26 cellular contexts compared by ENCODE assay signal in the genomic region with DNA sequence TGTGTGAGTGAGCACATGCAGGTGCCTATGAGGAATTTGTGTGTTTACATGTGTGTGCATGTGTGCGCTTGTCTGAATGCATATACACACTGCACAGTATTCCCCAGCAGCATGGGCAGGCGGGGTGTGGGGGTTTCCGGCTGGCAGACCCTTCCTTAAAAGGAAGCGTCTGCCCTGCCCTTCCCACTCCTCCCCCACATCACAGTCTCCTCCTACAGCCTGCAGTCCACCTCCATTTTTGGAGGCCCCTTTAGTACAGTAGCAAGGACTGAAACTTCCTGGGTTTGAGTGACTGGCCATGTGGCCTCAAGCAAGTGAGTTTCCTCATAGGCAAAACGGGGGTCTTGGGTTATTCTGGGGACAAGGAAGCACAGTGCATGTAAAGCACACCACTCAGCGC.
DNase-seq lines count a peak whose midpoint lies in the region; ATAC-seq, FAIRE-seq and TF ChIP-seq lines count a peak whose summit lies in the region.
"Had no signal": no experiment of that assay in that cellular context is flagged by ENCODE, and none has a peak within 500 bp of the region (broad histone marks: within the 10 kb centered on the region; RNA-seq: fewer than 3 reads in every experiment).

No MANE protein-coding gene starts in this region.

- no peak overlapping the region for H3K23ac ChIP-seq in H1 (ENCODE audit: insufficient read length)

- H2BK20ac ChIP-seq in H1 (ENCODE audit: low read length): no peak overlapping the region

- H2AK5ac ChIP-seq in H1 (ENCODE audit: low read depth, low read length): no peak overlapping the region

- H3K18ac ChIP-seq in H1 (ENCODE audit: extremely low read depth, low read length): peak overlapping the region; percentile 25

- no peak overlapping the region for H3K4ac ChIP-seq in H1 (replicated peaks; ENCODE audit: insufficient read length, low read depth, low read length)

- TF ChIP-seq CTCF in HEK293 (tag by site-specific recombination; IDR thresholded peaks at IDR 0.05) (no peak), H1 (IDR thresholded peaks at IDR 0.05; ENCODE audit: control extremely low read depth in 1 of 3, insufficient read depth in 1 of 3, low read depth in 1 of 3, low read length in 3 of 3) (no peak), neural progenitor cell (IDR thresholded peaks at IDR 0.05) (no peak)

- no peak overlapping the region for H2BK120ac ChIP-seq in H1 (replicated peaks; ENCODE audit: low read depth, low read length)

- H4K5ac ChIP-seq in H1 (ENCODE audit: insufficient read length, low read depth, low read length): no peak overlapping the region

- no peak for TF ChIP-seq RAD21 in H1 (IDR thresholded peaks at IDR 0.05 in 1 of 2, conservative IDR thresholded peaks at IDR 0.05 in 1 of 2; ENCODE audit: low read depth in 2 of 2, low read length in 2 of 2)

- H2AFZ ChIP-seq in H1 (ENCODE audit: low read length): peak overlapping the region; percentile 4; the same call in 1 of the 2 replicates
- H2AFZ ChIP-seq in neural progenitor cell (replicated peaks): peak overlapping the region; percentile 57

- H2BK12ac ChIP-seq in H1 (ENCODE audit: low read depth, low read length): peak overlapping the region; percentile 35; the same call in 1 of the 2 replicates

- peak overlapping the region in 7 of 11 experiments; percentile 9 to 40 (median 33); a peak in 11 of 22 replicates for H3K4me2 ChIP-seq in BLaER1 treated with 17β-estradiol and CSF1 and Interleukin-3, amounts not matched to agents 10 nM and 100 nM
- H3K4me2 ChIP-seq in H1 (ENCODE audit: insufficient read depth in 1 of 2, low read depth in 2 of 2, low read length in 2 of 2) (no peak overlapping the region), neural progenitor cell (no peak overlapping the region)
- H3K4me2 ChIP-seq: A549, KMS-11 had no signal

- no peak overlapping the region for H4K8ac ChIP-seq in H1 (ENCODE audit: extremely low read depth, insufficient read depth, low read length)

- H3K79me2 ChIP-seq in H1 (ENCODE audit: control insufficient read depth in 1 of 2, insufficient read depth in 2 of 2, low read length in 2 of 2): no peaks in the 10 kb centered on the region
- no peaks in the 10 kb centered on the region for H3K79me2 ChIP-seq in neural progenitor cell (ENCODE audit: low read depth)

- no peak for DNase-seq in H1 (ENCODE audit: low read depth in 1 of 2, low spot score in 2 of 2)
- DNase-seq in neural progenitor cell (ENCODE audit: low spot score): no peak
- DNase-seq in OCI-M2 (lab: John Stamatoyannopoulos, UW; ENCODE audit: unreplicated experiment): no peak
- DNase-seq in NCI-H1417 treated with DMSO at 0.1 percent for 48 hours (lab: John Stamatoyannopoulos, UW): no peak
- DNase-seq: AML-193; Caco-2; CD8-positive, alpha-beta T cell; NCI-H1048; NCI-H1417; NCI-H1694 treated with DMSO at 0.1 percent for 48 hours; NCI-H2081 treated with DMSO at 0.1 percent for 48 hours; NCI-H2171; NCI-H226; NCI-H510A; NCI-H69; Peyer's patch; SHP77 treated with DMSO at 0.1 percent for 48 hours had no signal

- H3K4me3 ChIP-seq in BLaER1 treated with 17β-estradiol and CSF1 and Interleukin-3, amounts not matched to agents 10 nM and 100 nM: no peak overlapping the region
- H3K4me3 ChIP-seq in HEK293 (ENCODE audit: low read depth, low read length) (no peak overlapping the region), H1 (ENCODE audit: extremely low read depth in 1 of 4, insufficient read depth in 2 of 4, low read depth in 3 of 4, low read length in 4 of 4) (no peak overlapping the region), neural progenitor cell (no peak overlapping the region)
- H3K4me3 ChIP-seq: A549, HAP-1, Peyer's patch had no signal

- H3K9ac ChIP-seq in BLaER1 treated with 17β-estradiol and CSF1 and Interleukin-3, amounts not matched to agents 10 nM and 100 nM: no peak overlapping the region
- H3K9ac ChIP-seq in H1 (replicated peaks in 1 of 4; ENCODE audit: extremely low read depth in 1 of 4, low read depth in 3 of 4, low read length in 3 of 4): no peak overlapping the region
- H3K9ac ChIP-seq in neural progenitor cell: no peak overlapping the region
- H3K9ac ChIP-seq: KMS-11 had no signal

- WGBS in H1 (ENCODE audit: extremely low coverage in 1 of 2, insufficient coverage in 1 of 2, insufficient read length in 1 of 2, insufficient replicate concordance in 2 of 2, low coverage in 1 of 2, low lambda C conversion rate in 2 of 2, missing lambda C conversion rate in 1 of 2), 2 experiments: 67% methylated on average over 6 of the region's 6 CpGs; no CpG with 5 or more reads in 1 of the 2 experiments

- no peaks in the 10 kb centered on the region for H3K36me3 ChIP-seq in BLaER1 treated with 17β-estradiol and CSF1 and Interleukin-3, amounts not matched to agents 10 nM and 100 nM
- H3K36me3 ChIP-seq in HEK293 (ENCODE audit: control insufficient read depth in 2 of 2, insufficient read depth in 1 of 2, low read length in 2 of 2) (no peaks in the 10 kb centered on the region), H1 (ENCODE audit: control insufficient read depth in 2 of 4, insufficient read depth in 4 of 4, low read length in 3 of 4) (no peaks in the 10 kb centered on the region), neural progenitor cell (no peaks in the 10 kb centered on the region)
- H3K36me3 ChIP-seq: HAP-1, Peyer's patch had no signal

- H3K9me3 ChIP-seq in BLaER1 treated with 17β-estradiol and CSF1 and Interleukin-3, amounts not matched to agents 10 nM and 100 nM (replicated peaks in 1 of 11): no peaks in the 10 kb centered on the region
- no peaks in the 10 kb centered on the region for H3K9me3 ChIP-seq in HEK293 (ENCODE audit: control insufficient read depth, insufficient read depth, low read depth, low read length)
- H3K9me3 ChIP-seq in H1 (ENCODE audit: insufficient read depth in 2 of 2, low read depth in 1 of 2, low read length in 1 of 2): no peaks in the 10 kb centered on the region
- no peaks in the 10 kb centered on the region for H3K9me3 ChIP-seq in neural progenitor cell (ENCODE audit: low read depth)
- H3K9me3 ChIP-seq: A549, Caco-2, HAP-1, Peyer's patch had no signal

- H3K4me1 Mint-ChIP-seq in neural progenitor cell: peaks cover 6% of the 10 kb centered on the region

- H3K27ac ChIP-seq in BLaER1 treated with 17β-estradiol and CSF1 and Interleukin-3, amounts not matched to agents 10 nM and 100 nM: no peak overlapping the region
- no peak overlapping the region for H3K27ac ChIP-seq in HEK293 (ENCODE audit: extremely low read depth, low read depth, low read length)
- H3K27ac ChIP-seq in H1 (ENCODE audit: low read depth, low read length): no peak overlapping the region
- no peak overlapping the region for H3K27ac ChIP-seq in neural progenitor cell
- H3K27ac ChIP-seq: A549, C4-2B, KMS-11, Peyer's patch had no signal

- CTCF ChIA-PET in HEK293 (lab: Yijun Ruan, JAX): interaction anchor here (0.8 to 1.8 kb wide), 6 partner anchors 10 to 224 kb away, joined by 3 to 7 read pairs (median 4); no protein-coding TSS in a partner anchor
- CTCF ChIA-PET in H1 (lab: Charles Lee; ENCODE audit: partially characterized antibody): interaction anchor here (0.9 to 2.0 kb wide), 9 partner anchors 8 to 177 kb away, joined by 3 to 6 read pairs (median 3); no protein-coding TSS in a partner anchor

- ATAC-seq in GM21737 (IDR thresholded peaks at IDR 0.05; ENCODE audit: unreplicated experiment) (no peak), GM21529 (IDR thresholded peaks at IDR 0.05; ENCODE audit: unreplicated experiment) (no peak)
- ATAC-seq: A549; CD8-positive, alpha-beta T cell had no signal

- no peak overlapping the region for H3K4me3 Mint-ChIP-seq in neural progenitor cell
- H3K4me3 Mint-ChIP-seq: CD8-positive, alpha-beta T cell had no signal

- peak overlapping the region; percentile 19; the same call in 1 of the 2 replicates for H2BK15ac ChIP-seq in H1 (ENCODE audit: low read length)

- H4K91ac ChIP-seq in H1 (replicated peaks; ENCODE audit: insufficient read length, low read length): no peak overlapping the region

- H3K14ac ChIP-seq in H1 (ENCODE audit: insufficient read length): no peak overlapping the region

- H3K23me2 ChIP-seq in H1 (ENCODE audit: low read depth, low read length): no peaks in the 10 kb centered on the region

- H3K56ac ChIP-seq in H1 (replicated peaks; ENCODE audit: insufficient read length, low read depth, low read length): no peak overlapping the region

- no peaks in the 10 kb centered on the region for H3K79me1 ChIP-seq in H1 (ENCODE audit: low read depth, low read length)

- peak overlapping the region; percentile 68; the same call in 1 of the 2 replicates for H2BK5ac ChIP-seq in H1 (ENCODE audit: low read depth, low read length)

- no peak for FAIRE-seq in H1 (lab: Jason Lieb, UNC)
- FAIRE-seq: A549, G401.6 had no signal

- peaks cover 0 to 6% (median 0%) of the 10 kb centered on the region in 11 experiments; a peak in 1 of 22 replicates for H4K20me1 ChIP-seq in BLaER1 treated with 17β-estradiol and CSF1 and Interleukin-3, amounts not matched to agents 10 nM and 100 nM
- H4K20me1 ChIP-seq in H1 (replicated peaks in 1 of 2; ENCODE audit: control insufficient read depth in 1 of 2, insufficient read depth in 2 of 2, low read length in 2 of 2) (no peaks in the 10 kb centered on the region), neural progenitor cell (ENCODE audit: low read depth) (no peaks in the 10 kb centered on the region)

- no peaks in the 10 kb centered on the region for H3K9me3 Mint-ChIP-seq in neural progenitor cell
- H3K9me3 Mint-ChIP-seq: CD8-positive, alpha-beta T cell had no signal

- peaks cover 11% of the 10 kb centered on the region for H3K27me3 Mint-ChIP-seq in neural progenitor cell (ENCODE audit: insufficient read depth, low read depth)

- H3K27ac Mint-ChIP-seq in neural progenitor cell: no peak overlapping the region
- H3K27ac Mint-ChIP-seq: CD8-positive, alpha-beta T cell had no signal

- TF ChIP-seq EP300 in H1 (IDR thresholded peaks at IDR 0.05; ENCODE audit: borderline replicate concordance in 1 of 2, low read depth in 2 of 2, low read length in 2 of 2): no peak

- H3K27me3 ChIP-seq in BLaER1 treated with 17β-estradiol and CSF1 and Interleukin-3, amounts not matched to agents 10 nM and 100 nM: no peaks in the 10 kb centered on the region
- no peaks in the 10 kb centered on the region for H3K27me3 ChIP-seq in H1 (replicated peaks in 1 of 4; ENCODE audit: control insufficient read depth in 3 of 4, extremely low read depth in 1 of 4, insufficient read depth in 3 of 4, low read length in 3 of 4)
- no peaks in the 10 kb centered on the region for H3K27me3 ChIP-seq in neural progenitor cell
- H3K27me3 ChIP-seq: Peyer's patch had no signal

- H3K36me3 Mint-ChIP-seq in neural progenitor cell: no peaks in the 10 kb centered on the region
- H3K36me3 Mint-ChIP-seq: CD8-positive, alpha-beta T cell had no signal

- no peaks in the 10 kb centered on the region for H3F3A ChIP-seq in neural progenitor cell (ENCODE audit: low read depth)

- POLR2A ChIA-PET in HEK293 (lab: Yijun Ruan, JAX) (no interaction called here), H1 (lab: Charles Lee; ENCODE audit: partially characterized antibody) (interaction anchor here (0.6 to 1.1 kb wide), 2 partner anchors 11 to 128 kb away, joined by 3 to 4 read pairs; no protein-coding TSS in a partner anchor)

- TF ChIP-seq POLR2A in H1 (IDR thresholded peaks at IDR 0.05; ENCODE audit: control extremely low read depth in 1 of 2, low read depth in 2 of 2, low read length in 2 of 2): no peak

- H3K4me1 ChIP-seq in BLaER1 treated with 17β-estradiol and CSF1 and Interleukin-3, amounts not matched to agents 10 nM and 100 nM: peaks cover 8 to 40% (median 23%) of the 10 kb centered on the region in 10 experiments
- H3K4me1 ChIP-seq in HEK293 (ENCODE audit: control insufficient read depth, insufficient read depth, low read length): no peaks in the 10 kb centered on the region
- peaks cover 0 to 12% (median 1%) of the 10 kb centered on the region in 4 experiments; a peak in 3 of 7 replicates for H3K4me1 ChIP-seq in H1 (replicated peaks in 1 of 4; ENCODE audit: control insufficient read depth in 3 of 4, insufficient read depth in 4 of 4, low read length in 3 of 4)
- peaks cover 6% of the 10 kb centered on the region for H3K4me1 ChIP-seq in neural progenitor cell
- H3K4me1 ChIP-seq: Caco-2, HAP-1, Peyer's patch had no signal

Comparison
In these comparisons a context has a peak if more than half of its experiments do, and no peak if none do; other contexts are left out.
1. H3K4me2 ChIP-seq: peak in BLaER1 treated with 17β-estradiol and CSF1 and Interleukin-3, amounts not matched to agents 10 nM and 100 nM (7 of 11); none in H1 (0 of 2) and neural progenitor cell (single experiment).